ENCODE assay signal across 7 cellular contexts in the genomic region with DNA sequence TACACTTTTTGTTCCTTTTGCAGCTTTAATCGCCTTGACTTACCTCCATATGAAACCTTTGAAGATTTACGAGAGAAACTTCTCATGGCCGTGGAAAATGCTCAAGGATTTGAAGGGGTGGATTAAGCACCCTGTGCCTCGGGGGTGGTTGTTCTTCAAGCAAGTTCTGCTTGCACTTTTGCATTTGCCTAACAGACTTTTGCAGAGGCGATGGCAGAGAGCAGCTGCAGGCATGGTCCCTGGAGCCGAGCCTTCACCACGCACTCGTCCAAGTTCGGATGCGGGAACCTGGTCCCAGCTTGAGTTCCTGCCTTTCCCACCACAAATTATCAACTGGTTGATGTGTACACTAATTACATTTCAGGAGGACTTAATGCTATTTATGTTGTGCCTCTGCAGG.
"Had no signal": no experiment of that assay in that cellular context is flagged by ENCODE, and none has a peak within 500 bp of the region (broad histone marks: within the 10 kb centered on the region; RNA-seq: fewer than 3 reads in every experiment).

No MANE protein-coding gene starts in this region.

- ATAC-seq: activated naive CD4-positive, alpha-beta T cell treated with anti-CD3 and anti-CD28 coated beads, Interleukin-2, amount 50 U/mL, for 72 hours; stimulated activated naive B cell treated with anti-CD40 and anti-IgM and Interleukin-4, amounts not matched to agents 10 μg/mL and 1 μg/mL and 100 μg/mL, for 72 hours had no signal

- H3K36me3 Mint-ChIP-seq: activated naive CD4-positive, alpha-beta T cell treated with anti-CD3 and anti-CD28 coated beads, Interleukin-2, amount 50 U/mL, for 72 hours; stimulated activated naive B cell treated with anti-CD40 and anti-IgM and Interleukin-4, amounts not matched to agents 10 μg/mL and 1 μg/mL and 100 μg/mL, for 72 hours had no signal

- H3K4me3 Mint-ChIP-seq: stimulated activated naive B cell treated with anti-CD40 and anti-IgM and Interleukin-4, amounts not matched to agents 10 μg/mL and 1 μg/mL and 100 μg/mL, for 72 hours had no signal

- H3K9me3 Mint-ChIP-seq: activated naive CD4-positive, alpha-beta T cell treated with anti-CD3 and anti-CD28 coated beads, Interleukin-2, amount 50 U/mL, for 72 hours; stimulated activated naive B cell treated with anti-CD40 and anti-IgM and Interleukin-4, amounts not matched to agents 10 μg/mL and 1 μg/mL and 100 μg/mL, for 72 hours had no signal

- DNase-seq: activated CD4-positive, alpha-beta T cell treated with anti-CD3 and anti-CD28 coated beads for 1 hour; activated CD4-positive, alpha-beta T cell treated with anti-CD3 and anti-CD28 coated beads, Interleukin-2, amount 50 U/mL, for 4 hours; activated effector memory CD4-positive, alpha-beta T cell treated with Interleukin-2 at 50 U/mL for 16 hours; activated T-cell treated with anti-CD3 and anti-CD28 coated beads for 4 hours; stimulated activated naive B cell treated with anti-CD40 and anti-IgM and Interleukin-4, amounts not matched to agents 10 μg/mL and 1 μg/mL and 100 μg/mL, for 72 hours; T1000 had no signal

- H3K27me3 Mint-ChIP-seq: stimulated activated naive B cell treated with anti-CD40 and anti-IgM and Interleukin-4, amounts not matched to agents 10 μg/mL and 1 μg/mL and 100 μg/mL, for 72 hours had no signal

- H3K27ac Mint-ChIP-seq: activated naive CD4-positive, alpha-beta T cell treated with anti-CD3 and anti-CD28 coated beads, Interleukin-2, amount 50 U/mL, for 72 hours; stimulated activated naive B cell treated with anti-CD40 and anti-IgM and Interleukin-4, amounts not matched to agents 10 μg/mL and 1 μg/mL and 100 μg/mL, for 72 hours had no signal
